ENCODE assay signal across 1 cellular context in the genomic region with DNA sequence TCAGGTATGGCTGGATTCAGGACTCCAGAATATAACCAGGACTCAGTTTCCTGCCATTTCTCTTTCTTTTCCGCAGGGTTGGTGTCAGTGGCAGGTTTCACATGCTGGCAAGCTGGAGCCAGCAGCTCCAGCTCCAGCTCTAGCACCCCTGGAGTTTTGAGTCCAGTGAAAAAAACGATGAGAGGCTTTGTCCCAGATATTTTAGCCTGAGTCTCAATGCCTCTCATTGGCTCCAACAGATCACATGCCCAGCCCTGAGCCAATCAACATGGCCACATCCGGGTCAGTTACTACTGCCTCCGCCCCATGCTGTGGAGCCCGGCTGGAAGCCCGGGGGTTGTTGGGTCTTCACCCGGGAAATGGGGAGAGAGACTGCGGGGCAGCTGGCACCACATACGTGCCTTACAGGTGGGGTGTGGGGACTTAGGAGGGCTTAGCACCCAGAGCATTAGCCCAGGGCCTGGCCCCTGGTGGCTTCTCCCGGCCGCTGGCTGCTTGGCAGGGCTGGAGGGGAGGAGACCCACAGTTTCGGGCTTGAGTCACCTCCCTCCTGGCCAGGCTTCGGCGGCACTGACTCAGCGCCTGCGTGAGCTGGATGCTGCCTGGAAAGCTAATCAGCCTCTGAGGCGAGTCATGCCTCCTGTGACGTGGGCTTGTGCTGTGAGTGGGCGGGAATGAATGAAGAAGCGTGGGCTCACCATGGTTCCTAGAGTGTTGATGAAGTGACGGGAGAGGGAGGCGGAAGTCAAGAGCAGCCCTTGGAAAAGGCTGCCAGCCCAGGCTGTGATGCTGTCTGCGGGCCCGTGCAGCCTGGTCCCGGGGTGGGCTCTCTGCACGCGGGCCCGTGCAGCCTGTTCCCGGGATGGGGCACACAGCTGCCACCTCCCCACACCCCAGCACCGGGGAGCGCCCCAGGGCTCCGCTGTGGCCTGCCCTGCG.
TF ChIP-seq lines count a peak whose summit lies in the region.

No MANE protein-coding gene starts in this region.

TF ChIP-seq in HepG2, 621 proteins besides CTCF, POLR2A, EP300 and RAD21 (continued from another document and continues in another):
- TF ChIP-seq RFX5 (IDR thresholded peaks at IDR 0.05; ENCODE audit: low read depth, low read length) (no peak), RARG (CRISPR knock-in tag; IDR thresholded peaks at IDR 0.05; ENCODE audit: low read depth) (no peak; the same call in 1 of the 2 replicates), FOXC1 (CRISPR knock-in tag; IDR thresholded peaks at IDR 0.05; ENCODE audit: borderline replicate concordance) (peak; percentile 50; the same call in 1 of the 2 replicates), JUN (CRISPR knock-in tag; IDR thresholded peaks at IDR 0.05) (no peak; the same call in 1 of the 2 replicates), GABPA (IDR thresholded peaks at IDR 0.05; ENCODE audit: low read depth, low read length) (no peak), GABPA (CRISPR knock-in tag; IDR thresholded peaks at IDR 0.05; ENCODE audit: low read depth) (peak; percentile 15), JUNB (CRISPR knock-in tag; IDR thresholded peaks at IDR 0.05; ENCODE audit: borderline replicate concordance) (no peak; the same call in 1 of the 2 replicates), TP53 (CRISPR knock-in tag; conservative IDR thresholded peaks at IDR 0.05) (no peak), FIP1L1 (IDR thresholded peaks at IDR 0.05; ENCODE audit: borderline replicate concordance, insufficient read depth, low read depth, low read length) (no peak), ZEB1 (IDR thresholded peaks at IDR 0.05; ENCODE audit: insufficient replicate concordance, low read depth) (peak; percentile 8), SMAD1 (CRISPR knock-in tag; IDR thresholded peaks at IDR 0.05; ENCODE audit: borderline replicate concordance, low read depth) (no peak; the same call in 1 of the 2 replicates), ZMYM2 (CRISPR knock-in tag; IDR thresholded peaks at IDR 0.05) (no peak), TGIF2 (CRISPR knock-in tag; IDR thresholded peaks at IDR 0.05) (peak; percentile 47; the same call in 1 of the 2 replicates), FLYWCH1 (CRISPR knock-in tag; IDR thresholded peaks at IDR 0.05) (no peak), ZNF558 (CRISPR knock-in tag; IDR thresholded peaks at IDR 0.05; ENCODE audit: borderline replicate concordance) (no peak), MYC (CRISPR knock-in tag; IDR thresholded peaks at IDR 0.05; ENCODE audit: borderline replicate concordance) (peak; percentile 71; the same call in 1 of the 2 replicates), NFIC (IDR thresholded peaks at IDR 0.05; ENCODE audit: low read length) (no peak), MIER3 (CRISPR knock-in tag; IDR thresholded peaks at IDR 0.05; ENCODE audit: borderline replicate concordance) (no peak), SIX4 (CRISPR knock-in tag; IDR thresholded peaks at IDR 0.05) (no peak), CEBPB (IDR thresholded peaks at IDR 0.05; ENCODE audit: borderline replicate concordance, low read depth, low read length) (no peak), ESRRA (CRISPR knock-in tag; IDR thresholded peaks at IDR 0.05; ENCODE audit: low read depth) (no peak; the same call in 1 of the 2 replicates), CBFB (CRISPR knock-in tag; IDR thresholded peaks at IDR 0.05) (peak; percentile 56), ZC3H13 (CRISPR knock-in tag; IDR thresholded peaks at IDR 0.05) (peak; percentile 64; the same call in 1 of the 2 replicates), POLR2AphosphoS5 (IDR thresholded peaks at IDR 0.05; ENCODE audit: low read depth, low read length) (peak; percentile 94), BORCS8-MEF2B (CRISPR knock-in tag; IDR thresholded peaks at IDR 0.05) (peak; percentile 75; the same call in 1 of the 2 replicates), ZNF484 (CRISPR knock-in tag; IDR thresholded peaks at IDR 0.05; ENCODE audit: borderline replicate concordance, low read depth) (no peak), ZNF329 (CRISPR knock-in tag; IDR thresholded peaks at IDR 0.05; ENCODE audit: low read depth) (peak; percentile 96), NKX3-1 (CRISPR knock-in tag; IDR thresholded peaks at IDR 0.05) (no peak; the same call in 1 of the 2 replicates), ZNF430 (CRISPR knock-in tag; IDR thresholded peaks at IDR 0.05) (peak; percentile 45), SIX1 (CRISPR knock-in tag; IDR thresholded peaks at IDR 0.05; ENCODE audit: borderline replicate concordance) (peak; percentile 49; the same call in 1 of the 2 replicates), ZNF251 (CRISPR knock-in tag; IDR thresholded peaks at IDR 0.05) (no peak)
- TF ChIP-seq, protein P1, sequence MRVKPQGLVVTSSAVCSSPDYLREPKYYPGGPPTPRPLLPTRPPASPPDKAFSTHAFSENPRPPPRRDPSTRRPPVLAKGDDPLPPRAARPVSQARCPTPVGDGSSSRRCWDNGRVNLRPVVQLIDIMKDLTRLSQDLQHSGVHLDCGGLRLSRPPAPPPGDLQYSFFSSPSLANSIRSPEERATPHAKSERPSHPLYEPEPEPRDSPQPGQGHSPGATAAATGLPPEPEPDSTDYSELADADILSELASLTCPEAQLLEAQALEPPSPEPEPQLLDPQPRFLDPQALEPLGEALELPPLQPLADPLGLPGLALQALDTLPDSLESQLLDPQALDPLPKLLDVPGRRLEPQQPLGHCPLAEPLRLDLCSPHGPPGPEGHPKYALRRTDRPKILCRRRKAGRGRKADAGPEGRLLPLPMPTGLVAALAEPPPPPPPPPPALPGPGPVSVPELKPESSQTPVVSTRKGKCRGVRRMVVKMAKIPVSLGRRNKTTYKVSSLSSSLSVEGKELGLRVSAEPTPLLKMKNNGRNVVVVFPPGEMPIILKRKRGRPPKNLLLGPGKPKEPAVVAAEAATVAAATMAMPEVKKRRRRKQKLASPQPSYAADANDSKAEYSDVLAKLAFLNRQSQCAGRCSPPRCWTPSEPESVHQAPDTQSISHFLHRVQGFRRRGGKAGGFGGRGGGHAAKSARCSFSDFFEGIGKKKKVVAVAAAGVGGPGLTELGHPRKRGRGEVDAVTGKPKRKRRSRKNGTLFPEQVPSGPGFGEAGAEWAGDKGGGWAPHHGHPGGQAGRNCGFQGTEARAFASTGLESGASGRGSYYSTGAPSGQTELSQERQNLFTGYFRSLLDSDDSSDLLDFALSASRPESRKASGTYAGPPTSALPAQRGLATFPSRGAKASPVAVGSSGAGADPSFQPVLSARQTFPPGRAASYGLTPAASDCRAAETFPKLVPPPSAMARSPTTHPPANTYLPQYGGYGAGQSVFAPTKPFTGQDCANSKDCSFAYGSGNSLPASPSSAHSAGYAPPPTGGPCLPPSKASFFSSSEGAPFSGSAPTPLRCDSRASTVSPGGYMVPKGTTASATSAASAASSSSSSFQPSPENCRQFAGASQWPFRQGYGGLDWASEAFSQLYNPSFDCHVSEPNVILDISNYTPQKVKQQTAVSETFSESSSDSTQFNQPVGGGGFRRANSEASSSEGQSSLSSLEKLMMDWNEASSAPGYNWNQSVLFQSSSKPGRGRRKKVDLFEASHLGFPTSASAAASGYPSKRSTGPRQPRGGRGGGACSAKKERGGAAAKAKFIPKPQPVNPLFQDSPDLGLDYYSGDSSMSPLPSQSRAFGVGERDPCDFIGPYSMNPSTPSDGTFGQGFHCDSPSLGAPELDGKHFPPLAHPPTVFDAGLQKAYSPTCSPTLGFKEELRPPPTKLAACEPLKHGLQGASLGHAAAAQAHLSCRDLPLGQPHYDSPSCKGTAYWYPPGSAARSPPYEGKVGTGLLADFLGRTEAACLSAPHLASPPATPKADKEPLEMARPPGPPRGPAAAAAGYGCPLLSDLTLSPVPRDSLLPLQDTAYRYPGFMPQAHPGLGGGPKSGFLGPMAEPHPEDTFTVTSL (CRISPR knock-in tag; IDR thresholded peaks at IDR 0.05; ENCODE audit: borderline replicate concordance), result no peak
- TF ChIP-seq, protein P2, sequence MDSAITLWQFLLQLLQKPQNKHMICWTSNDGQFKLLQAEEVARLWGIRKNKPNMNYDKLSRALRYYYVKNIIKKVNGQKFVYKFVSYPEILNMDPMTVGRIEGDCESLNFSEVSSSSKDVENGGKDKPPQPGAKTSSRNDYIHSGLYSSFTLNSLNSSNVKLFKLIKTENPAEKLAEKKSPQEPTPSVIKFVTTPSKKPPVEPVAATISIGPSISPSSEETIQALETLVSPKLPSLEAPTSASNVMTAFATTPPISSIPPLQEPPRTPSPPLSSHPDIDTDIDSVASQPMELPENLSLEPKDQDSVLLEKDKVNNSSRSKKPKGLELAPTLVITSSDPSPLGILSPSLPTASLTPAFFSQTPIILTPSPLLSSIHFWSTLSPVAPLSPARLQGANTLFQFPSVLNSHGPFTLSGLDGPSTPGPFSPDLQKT (CRISPR knock-in tag; IDR thresholded peaks at IDR 0.05; ENCODE audit: borderline replicate concordance), result no peak
- TF ChIP-seq, protein P3, sequence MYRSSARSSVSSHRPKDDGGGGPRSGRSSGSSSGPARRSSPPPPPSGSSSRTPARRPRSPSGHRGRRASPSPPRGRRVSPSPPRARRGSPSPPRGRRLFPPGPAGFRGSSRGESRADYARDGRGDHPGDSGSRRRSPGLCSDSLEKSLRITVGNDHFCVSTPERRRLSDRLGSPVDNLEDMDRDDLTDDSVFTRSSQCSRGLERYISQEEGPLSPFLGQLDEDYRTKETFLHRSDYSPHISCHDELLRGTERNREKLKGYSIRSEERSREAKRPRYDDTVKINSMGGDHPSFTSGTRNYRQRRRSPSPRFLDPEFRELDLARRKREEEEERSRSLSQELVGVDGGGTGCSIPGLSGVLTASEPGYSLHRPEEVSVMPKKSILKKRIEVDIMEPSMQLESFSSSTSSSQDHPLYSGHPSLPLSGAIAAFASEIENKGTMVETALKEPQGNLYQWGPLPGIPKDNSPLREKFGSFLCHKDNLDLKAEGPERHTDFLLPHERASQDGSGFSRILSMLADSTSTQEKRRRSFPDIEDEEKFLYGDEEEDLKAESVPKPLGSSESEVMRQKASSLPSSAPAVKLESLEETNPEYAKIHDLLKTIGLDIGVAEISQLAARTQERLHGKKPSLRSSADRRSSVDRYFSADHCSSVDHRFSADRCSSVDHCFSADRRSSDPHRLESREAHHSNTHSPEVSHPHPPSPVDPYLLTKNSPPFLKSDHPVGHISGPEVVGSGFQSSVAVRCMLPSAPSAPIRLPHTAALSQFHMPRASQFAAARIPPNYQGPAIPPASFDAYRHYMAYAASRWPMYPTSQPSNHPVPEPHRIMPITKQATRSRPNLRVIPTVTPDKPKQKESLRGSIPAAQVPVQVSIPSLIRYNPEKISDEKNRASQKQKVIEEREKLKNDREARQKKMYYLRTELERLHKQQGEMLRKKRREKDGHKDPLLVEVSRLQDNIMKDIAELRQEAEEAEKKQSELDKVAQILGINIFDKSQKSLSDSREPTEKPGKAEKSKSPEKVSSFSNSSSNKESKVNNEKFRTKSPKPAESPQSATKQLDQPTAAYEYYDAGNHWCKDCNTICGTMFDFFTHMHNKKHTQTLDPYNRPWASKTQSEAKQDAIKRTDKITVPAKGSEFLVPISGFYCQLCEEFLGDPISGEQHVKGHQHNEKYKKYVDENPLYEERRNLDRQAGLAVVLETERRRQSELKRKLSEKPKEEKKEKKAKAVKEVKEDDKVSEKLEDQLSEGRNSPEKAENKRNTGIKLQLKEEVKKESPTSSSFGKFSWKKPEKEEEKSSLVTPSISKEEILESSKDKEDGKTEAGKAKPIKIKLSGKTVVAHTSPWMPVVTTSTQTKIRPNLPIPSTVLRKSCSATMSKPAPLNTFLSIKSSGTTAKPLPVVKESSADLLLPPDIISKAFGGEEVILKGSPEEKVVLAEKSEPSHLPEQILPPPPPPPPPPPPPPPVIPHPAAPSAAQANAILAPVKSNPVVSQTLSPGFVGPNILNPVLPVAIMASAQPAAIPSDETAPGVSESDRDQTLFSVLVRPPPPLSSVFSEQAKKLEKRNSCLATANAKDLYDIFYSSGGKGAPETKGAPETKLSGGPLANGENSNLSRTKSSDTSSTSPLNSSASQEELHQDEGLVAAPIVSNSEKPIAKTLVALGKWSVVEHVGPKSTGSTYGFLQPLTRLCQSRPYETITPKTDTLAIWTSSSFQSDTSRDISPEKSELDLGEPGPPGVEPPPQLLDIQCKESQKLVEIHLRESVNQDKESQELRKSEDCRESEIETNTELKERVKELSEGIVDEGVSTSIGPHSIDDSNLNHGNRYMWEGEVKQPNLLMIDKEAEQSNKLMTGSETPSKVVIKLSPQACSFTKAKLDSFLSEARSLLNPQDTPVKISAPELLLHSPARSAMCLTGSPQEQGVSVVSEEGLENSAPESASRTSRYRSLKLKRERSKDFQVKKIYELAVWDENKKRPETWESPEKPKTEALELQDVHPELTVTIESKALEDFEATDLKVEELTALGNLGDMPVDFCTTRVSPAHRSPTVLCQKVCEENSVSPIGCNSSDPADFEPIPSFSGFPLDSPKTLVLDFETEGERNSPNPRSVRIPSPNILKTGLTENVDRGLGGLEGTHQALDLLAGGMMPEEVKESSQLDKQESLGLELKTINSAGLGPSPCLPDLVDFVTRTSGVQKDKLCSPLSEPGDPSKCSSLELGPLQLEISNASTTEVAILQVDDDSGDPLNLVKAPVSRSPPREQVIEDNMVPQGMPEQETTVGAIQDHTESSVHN (CRISPR knock-in tag; IDR thresholded peaks at IDR 0.05), result peak; percentile 58; the same call in 1 of the 2 replicates
- TF ChIP-seq, protein P4, sequence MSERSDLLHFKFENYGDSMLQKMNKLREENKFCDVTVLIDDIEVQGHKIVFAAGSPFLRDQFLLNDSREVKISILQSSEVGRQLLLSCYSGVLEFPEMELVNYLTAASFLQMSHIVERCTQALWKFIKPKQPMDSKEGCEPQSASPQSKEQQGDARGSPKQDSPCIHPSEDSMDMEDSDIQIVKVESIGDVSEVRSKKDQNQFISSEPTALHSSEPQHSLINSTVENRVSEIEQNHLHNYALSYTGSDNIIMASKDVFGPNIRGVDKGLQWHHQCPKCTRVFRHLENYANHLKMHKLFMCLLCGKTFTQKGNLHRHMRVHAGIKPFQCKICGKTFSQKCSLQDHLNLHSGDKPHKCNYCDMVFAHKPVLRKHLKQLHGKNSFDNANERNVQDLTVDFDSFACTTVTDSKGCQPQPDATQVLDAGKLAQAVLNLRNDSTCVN (CRISPR knock-in tag; IDR thresholded peaks at IDR 0.05; ENCODE audit: borderline replicate concordance), result peak; percentile 53; the same call in 1 of the 2 replicates
- TF ChIP-seq, protein P5, sequence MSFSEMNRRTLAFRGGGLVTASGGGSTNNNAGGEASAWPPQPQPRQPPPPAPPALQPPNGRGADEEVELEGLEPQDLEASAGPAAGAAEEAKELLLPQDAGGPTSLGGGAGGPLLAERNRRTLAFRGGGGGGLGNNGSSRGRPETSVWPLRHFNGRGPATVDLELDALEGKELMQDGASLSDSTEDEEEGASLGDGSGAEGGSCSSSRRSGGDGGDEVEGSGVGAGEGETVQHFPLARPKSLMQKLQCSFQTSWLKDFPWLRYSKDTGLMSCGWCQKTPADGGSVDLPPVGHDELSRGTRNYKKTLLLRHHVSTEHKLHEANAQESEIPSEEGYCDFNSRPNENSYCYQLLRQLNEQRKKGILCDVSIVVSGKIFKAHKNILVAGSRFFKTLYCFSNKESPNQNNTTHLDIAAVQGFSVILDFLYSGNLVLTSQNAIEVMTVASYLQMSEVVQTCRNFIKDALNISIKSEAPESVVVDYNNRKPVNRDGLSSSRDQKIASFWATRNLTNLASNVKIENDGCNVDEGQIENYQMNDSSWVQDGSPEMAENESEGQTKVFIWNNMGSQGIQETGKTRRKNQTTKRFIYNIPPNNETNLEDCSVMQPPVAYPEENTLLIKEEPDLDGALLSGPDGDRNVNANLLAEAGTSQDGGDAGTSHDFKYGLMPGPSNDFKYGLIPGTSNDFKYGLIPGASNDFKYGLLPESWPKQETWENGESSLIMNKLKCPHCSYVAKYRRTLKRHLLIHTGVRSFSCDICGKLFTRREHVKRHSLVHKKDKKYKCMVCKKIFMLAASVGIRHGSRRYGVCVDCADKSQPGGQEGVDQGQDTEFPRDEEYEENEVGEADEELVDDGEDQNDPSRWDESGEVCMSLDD (CRISPR knock-in tag; IDR thresholded peaks at IDR 0.05; ENCODE audit: borderline replicate concordance), result no peak
